ENCODE assay signal across 8 cellular contexts in the genomic region with DNA sequence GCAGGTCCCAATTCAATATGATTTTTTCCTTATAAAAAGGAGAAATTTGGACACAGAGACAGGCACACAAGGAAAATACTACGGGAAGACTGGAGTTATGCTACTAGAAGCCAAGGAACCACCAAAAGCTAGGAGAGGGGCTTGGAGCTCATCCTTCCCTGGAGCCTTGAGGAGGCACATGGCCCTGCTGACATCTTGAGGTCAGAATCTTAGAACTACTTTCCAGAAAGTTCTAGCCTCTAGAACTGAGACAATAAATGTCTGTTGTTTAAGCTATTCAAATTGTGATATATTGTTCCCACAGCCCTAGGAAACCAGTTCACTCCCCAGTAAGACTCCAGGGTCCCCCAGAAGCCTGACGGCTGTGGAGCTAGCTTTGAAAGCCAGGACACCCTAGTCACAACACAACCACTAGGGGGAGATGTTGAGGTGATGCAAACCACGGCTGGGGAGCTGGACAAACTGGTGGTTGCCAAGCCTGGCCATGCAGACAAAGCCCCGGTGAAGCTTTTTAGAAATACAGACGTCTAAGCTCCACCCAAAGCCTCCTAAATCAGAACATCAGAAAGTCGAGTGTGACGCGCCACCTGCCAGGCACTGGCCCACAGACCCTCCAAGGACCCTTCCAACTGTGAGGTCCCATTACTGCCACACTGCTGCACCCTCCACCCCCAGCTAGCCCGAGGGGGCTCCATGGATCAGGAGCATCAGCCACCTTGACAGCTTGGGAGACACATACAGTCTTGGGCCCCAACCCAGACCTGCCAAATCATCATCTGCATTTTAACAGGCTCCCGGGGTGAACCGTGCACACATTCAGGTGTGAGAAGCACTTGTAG.
A peak's percentile ranks its signal among the peaks of the same experiment; 100 is the strongest.
DNase-seq lines count a peak whose midpoint lies in the region; ATAC-seq and TF ChIP-seq lines count a peak whose summit lies in the region.

No MANE protein-coding gene starts in this region.

- peak; percentile 93 for TF ChIP-seq CTCF in A673 (conservative IDR thresholded peaks at IDR 0.05; ENCODE audit: low read depth, low read length)
- peak; percentile 88 for TF ChIP-seq CTCF in GM13977 (IDR thresholded peaks at IDR 0.05; ENCODE audit: extremely low read depth, insufficient read depth, missing control alignments)
- TF ChIP-seq CTCF in right lobe of liver (IDR thresholded peaks at IDR 0.05), result peak; percentile 77 to 89 (median 84)

- no peaks in the 10 kb centered on the region for H3K36me3 ChIP-seq in A673 (ENCODE audit: insufficient read depth, low read length, poor library complexity, severe bottlenecking)
- no peaks in the 10 kb centered on the region for H3K36me3 ChIP-seq in right lobe of liver

- no peaks in the 10 kb centered on the region for H3K36me3 Mint-ChIP-seq in activated CD4-positive, alpha-beta T cell treated with anti-CD3 and anti-CD28 coated beads, Interleukin-2, amount 10 ng/mL, durations not matched to agents 24 days and 14 days (ENCODE audit: low read depth)

- peak; percentile 85 for DNase-seq in A673 (ENCODE audit: low spot score)
- peak; percentile 85 for DNase-seq in GM13977 (ENCODE audit: low spot score)
- peak; percentile 75 for DNase-seq in NCI-H345 (lab: John Stamatoyannopoulos, UW)
- peak; percentile 86 for DNase-seq in activated CD4-positive, alpha-beta T cell treated with anti-CD3 and anti-CD28 coated beads, Interleukin-2, amount 10 ng/mL, durations not matched to agents 24 days and 14 days
- DNase-seq in dedifferentiated amniotic fluid mesenchymal stem cell (ENCODE audit: extremely low spot score), result peak; percentile 47
- peak; percentile 39 to 74 (median 64) for DNase-seq in right lobe of liver
- DNase-seq in stimulated activated CD8-positive, alpha-beta memory T cell treated with anti-CD3 and anti-CD28 coated beads, Interleukin-15, amount 100 ng/mL, for 48 hours (ENCODE audit: low read depth in 2 of 2), result peak; percentile 14 to 15

- no peak for TF ChIP-seq POLR2A in right lobe of liver (IDR thresholded peaks at IDR 0.05)

- 52% methylated on average over 5 of the region's 11 CpGs for WGBS in right lobe of liver (ENCODE audit: insufficient coverage, low coverage, low lambda C conversion rate, missing lambda C conversion rate)

- peaks cover 2% of the 10 kb centered on the region for H3K4me1 Mint-ChIP-seq in activated CD4-positive, alpha-beta T cell treated with anti-CD3 and anti-CD28 coated beads, Interleukin-2, amount 10 ng/mL, durations not matched to agents 24 days and 14 days

- no peak overlapping the region for H3K27ac Mint-ChIP-seq in activated CD4-positive, alpha-beta T cell treated with anti-CD3 and anti-CD28 coated beads, Interleukin-2, amount 10 ng/mL, durations not matched to agents 24 days and 14 days

- POLR2A ChIA-PET in A673 (lab: Charles Lee; ENCODE audit: low non-redundant PET), result no interaction called here

- in situ Hi-C loops in GM13977 (cut with MboI; ENCODE audit: low pct_unique_long_range_greater_than_20kb, low sequenced_read_pairs, unreplicated experiment), result loop anchor here (25.0 kb wide), 1 partner anchor 176 kb away; the partner anchor contains the start of gene SSTR2

- H3K9me3 ChIP-seq in A673 (ENCODE audit: low read depth, low read length, poor library complexity, severe bottlenecking) (no peaks in the 10 kb centered on the region), right lobe of liver (no peaks in the 10 kb centered on the region)

- CTCF ChIA-PET in A673 (lab: Charles Lee), result interaction anchor here (0.5 to 1.4 kb wide), 8 partner anchors 8 to 258 kb away, joined by 4 to 21 read pairs (median 5); no protein-coding TSS in a partner anchor

- BruUV-seq in A673 (replicated peaks; lab: Mats Ljungman, UMichigan), result no TSS peak

- ATAC-seq in HG03103 (IDR thresholded peaks at IDR 0.05; ENCODE audit: low read depth, unreplicated experiment), result peak; percentile 78
- ATAC-seq in right lobe of liver, result peak; percentile 84 to 88 (median 86)

- H3K27ac ChIP-seq in A673 (ENCODE audit: low read depth, low read length, poor library complexity, severe bottlenecking) (no peak overlapping the region), right lobe of liver (no peak overlapping the region)

- no peaks in the 10 kb centered on the region for H3K27me3 Mint-ChIP-seq in activated CD4-positive, alpha-beta T cell treated with anti-CD3 and anti-CD28 coated beads, Interleukin-2, amount 10 ng/mL, durations not matched to agents 24 days and 14 days

- intact Hi-C loops in A673 (cut with micrococcal nuclease; ENCODE audit: unreplicated experiment) (loop anchor here (1.0 to 5.0 kb wide), 2 partner anchors 170 to 259 kb away; no protein-coding TSS in a partner anchor), right lobe of liver (cut with DNase I) (no loop called here)
- intact Hi-C loops in activated CD4-positive, alpha-beta T cell treated with anti-CD3 and anti-CD28 coated beads, Interleukin-2, amount 10 ng/mL, durations not matched to agents 24 days and 14 days (cut with micrococcal nuclease), result loop anchor here (1.0 to 10.0 kb wide), 4 partner anchors 170 to 429 kb away; no protein-coding TSS in a partner anchor

- H3K27me3 ChIP-seq in A673 (replicated peaks; ENCODE audit: insufficient read depth, low read depth, low read length, poor library complexity) (no peaks in the 10 kb centered on the region), right lobe of liver (no peaks in the 10 kb centered on the region)

- no peaks in the 10 kb centered on the region for H3K9me3 Mint-ChIP-seq in activated CD4-positive, alpha-beta T cell treated with anti-CD3 and anti-CD28 coated beads, Interleukin-2, amount 10 ng/mL, durations not matched to agents 24 days and 14 days

- no peaks in the 10 kb centered on the region for H3K4me1 ChIP-seq in A673 (ENCODE audit: insufficient read depth, low read length, poor library complexity, severe bottlenecking)
- peaks cover 0 to 15% (median 4%) of the 10 kb centered on the region in 4 donors for H3K4me1 ChIP-seq in right lobe of liver

- H3K4me3 Mint-ChIP-seq in activated CD4-positive, alpha-beta T cell treated with anti-CD3 and anti-CD28 coated beads, Interleukin-2, amount 10 ng/mL, durations not matched to agents 24 days and 14 days, result no peak overlapping the region

- H3K4me3 ChIP-seq in A673 (ENCODE audit: low read depth, low read length, poor library complexity, severe bottlenecking) (no peak overlapping the region), right lobe of liver (no peak overlapping the region)

Comparison
In these comparisons a context has a peak if more than half of its experiments do, and no peak if none do; other contexts are left out.
1. DNase-seq: peak in every context shown above with its lines; median percentile 86 in activated CD4-positive, alpha-beta T cell treated with anti-CD3 and anti-CD28 coated beads, Interleukin-2, amount 10 ng/mL, durations not matched to agents 24 days and 14 days; 85 in A673; 85 in GM13977; 75 in NCI-H345; 64 in right lobe of liver; 47 in dedifferentiated amniotic fluid mesenchymal stem cell; 14 in stimulated activated CD8-positive, alpha-beta memory T cell treated with anti-CD3 and anti-CD28 coated beads, Interleukin-15, amount 100 ng/mL, for 48 hours.
2. intact Hi-C loops: an anchor here in A673 (1.0 to 5.0 kb wide) and activated CD4-positive, alpha-beta T cell treated with anti-CD3 and anti-CD28 coated beads, Interleukin-2, amount 10 ng/mL, durations not matched to agents 24 days and 14 days (1.0 to 10.0 kb wide); none called in right lobe of liver.